In the genomic region with DNA sequence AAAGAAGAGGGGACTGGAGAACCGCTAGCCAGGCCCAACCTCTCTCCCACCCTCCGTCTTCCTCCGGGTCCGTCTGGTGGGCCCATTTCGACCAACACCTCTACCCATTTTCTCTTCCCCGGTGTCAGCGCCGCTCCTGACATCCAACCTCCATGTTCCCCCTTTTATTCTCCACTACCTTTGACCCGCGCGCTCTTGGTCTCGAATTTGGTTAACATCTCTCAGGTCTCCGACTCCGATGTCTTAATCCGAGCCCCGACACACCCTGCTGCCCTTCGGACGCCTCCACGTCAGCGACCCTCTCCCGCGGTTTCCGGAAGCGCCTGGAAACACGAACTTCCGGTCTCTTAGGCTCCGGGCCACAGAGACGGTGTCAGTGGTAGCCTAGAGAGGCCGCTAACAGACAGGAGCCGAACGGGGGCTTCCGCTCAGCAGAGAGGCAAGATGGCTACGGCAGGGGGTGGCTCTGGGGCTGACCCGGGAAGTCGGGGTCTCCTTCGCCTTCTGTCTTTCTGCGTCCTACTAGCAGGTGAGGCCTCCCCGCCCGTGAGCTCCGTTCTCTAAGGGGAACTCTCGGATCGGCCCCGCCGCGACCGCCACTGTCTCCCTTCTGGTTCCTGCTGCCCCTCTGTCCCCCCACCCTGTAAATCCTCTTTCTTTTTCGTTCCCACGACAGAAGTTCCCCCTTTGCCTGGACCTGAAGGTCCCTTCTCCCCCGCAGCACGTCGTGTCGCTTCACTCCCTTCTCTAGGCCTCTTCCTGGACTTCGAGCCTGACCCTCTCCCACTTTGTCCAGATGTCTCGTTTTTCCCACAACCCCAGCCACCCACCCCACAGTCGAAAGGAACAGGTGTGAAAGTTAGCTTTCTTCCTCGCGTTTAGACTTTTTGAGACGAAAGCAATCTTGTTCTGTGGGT, we compare ENCODE assay signal across 8 cellular contexts. TPM values are rescaled to one million over a fixed set of nuclear protein-coding genes. Genes with fewer than 3 reads are reported as not detected.
DNase-seq lines count a peak whose midpoint lies in the region; ATAC-seq, FAIRE-seq and TF ChIP-seq lines count a peak whose summit lies in the region.

A gene (minus strand): TSS at position 298 of the 917 bp plus-strand sequence. CDS start 80 bp downstream, at position 218.
A gene (plus strand): TSS at position 431 of the 917 bp plus-strand sequence. CDS start 14 bp downstream, at position 445.

- peaks cover 21 to 24% of the 10 kb centered on the region in 2 donors for H3K36me3 Mint-ChIP-seq in activated T-cell treated with anti-CD3 and anti-CD28 coated beads, Interleukin-2, amount 50 U/mL, for 72 hours (ENCODE audit: insufficient read depth in 2 of 2)

- intact Hi-C loops in esophagus muscularis mucosa (cut with DNase I), result loop anchor here (5.0 kb wide), 1 partner anchor 51 kb away; no protein-coding TSS in a partner anchor

- H3K4me1 ChIP-seq in esophagus muscularis mucosa, result peaks cover 26 to 54% (median 41%) of the 10 kb centered on the region in 4 donors

- H3K36me3 ChIP-seq in KOPT-K1 (ENCODE audit: insufficient read depth, low read length) (peaks cover 68% of the 10 kb centered on the region), esophagus muscularis mucosa (peaks cover 15 to 49% (median 43%) of the 10 kb centered on the region in 4 donors)

- peak within 1 kb of the TSS; percentile 96 to 97 for H3K4me3 Mint-ChIP-seq in activated T-cell treated with anti-CD3 and anti-CD28 coated beads, Interleukin-2, amount 50 U/mL, for 72 hours

- peak within 1 kb of the TSS; percentile 72 to 91 (median 87) for H3K4me3 ChIP-seq in esophagus muscularis mucosa

- H3K9me3 ChIP-seq in KOPT-K1 (ENCODE audit: insufficient read depth, low read length, poor library complexity, severe bottlenecking), result no peaks in the 10 kb centered on the region
- H3K9me3 ChIP-seq in esophagus muscularis mucosa, result no peaks in the 10 kb centered on the region

- FAIRE-seq in RCC 7860 (lab: Jason Lieb, UNC), result peak; percentile 67

- peak within 1 kb of the TSS; percentile 99 for H3K27ac Mint-ChIP-seq in activated T-cell treated with anti-CD3 and anti-CD28 coated beads, Interleukin-2, amount 50 U/mL, for 72 hours

- TF ChIP-seq POLR2A in esophagus muscularis mucosa (IDR thresholded peaks at IDR 0.05; ENCODE audit: low read depth), result peak; percentile 86

- TF ChIP-seq EP300 in esophagus muscularis mucosa (IDR thresholded peaks at IDR 0.05), result no peak

- peak; percentile 97 for DNase-seq in DMS53 (lab: John Stamatoyannopoulos, UW)
- peak; percentile 86 for DNase-seq in RCC 7860 (ENCODE audit: low spot score)
- DNase-seq in activated T-cell treated with anti-CD3 and anti-CD28 coated beads, Interleukin-2, amount 50 U/mL, for 72 hours, result peak; percentile 91 to 94
- peak; percentile 98 for DNase-seq in esophagus muscularis mucosa (ENCODE audit: extremely low spot score)
- peak; percentile 98 for DNase-seq in myocyte (ENCODE audit: low read depth)
- peak; percentile 79 to 87 for DNase-seq in stimulated activated CD8-positive, alpha-beta memory T cell treated with anti-CD3 and anti-CD28 coated beads, Interleukin-7, amount 100 ng/mL, for 48 hours (ENCODE audit: extremely low read depth in 1 of 2, low read depth in 1 of 2)

- H3K27me3 Mint-ChIP-seq in activated T-cell treated with anti-CD3 and anti-CD28 coated beads, Interleukin-2, amount 50 U/mL, for 72 hours (ENCODE audit: low read depth), result no peaks in the 10 kb centered on the region

- H3K4me1 Mint-ChIP-seq in activated T-cell treated with anti-CD3 and anti-CD28 coated beads, Interleukin-2, amount 50 U/mL, for 72 hours (ENCODE audit: low read depth), result peaks cover 45% of the 10 kb centered on the region

- H3K27me3 ChIP-seq in esophagus muscularis mucosa, result no peaks in the 10 kb centered on the region

- WGBS in esophagus muscularis mucosa, result under 1% methylated on average over 52 of the region's 58 CpGs

- peak in 1 of 3 experiments; percentile 18 for TF ChIP-seq CTCF in esophagus muscularis mucosa (IDR thresholded peaks at IDR 0.05)

- peak within 1 kb of the TSS; percentile 88 for H3K27ac ChIP-seq in KOPT-K1 (ENCODE audit: low read depth, low read length, poor library complexity, severe bottlenecking)
- H3K27ac ChIP-seq in esophagus muscularis mucosa (replicated peaks in 1 of 4), result peak within 1 kb of the TSS; percentile 81 to 93 (median 86)

- no peaks in the 10 kb centered on the region for H3K9me3 Mint-ChIP-seq in activated T-cell treated with anti-CD3 and anti-CD28 coated beads, Interleukin-2, amount 50 U/mL, for 72 hours

- peak; percentile 90 for ATAC-seq in GM21737 (IDR thresholded peaks at IDR 0.05; ENCODE audit: unreplicated experiment)
- ATAC-seq in activated T-cell treated with anti-CD3 and anti-CD28 coated beads, Interleukin-2, amount 50 U/mL, for 72 hours (replicated peaks in 1 of 2), result peak; percentile 100

RNA-seq across cellular contexts. Expression of the first gene that starts in this region (rescaled TPM):
- total RNA-seq in activated T-cell treated with anti-CD3 and anti-CD28 coated beads, Interleukin-2, amount 50 U/mL, for 72 hours, result 100 to 1,000 TPM; 198 to 201 TPM
- total RNA-seq in esophagus muscularis mucosa (100 to 1,000 TPM; 108 to 125 (median 116) TPM), myocyte (119 and 138 TPM in 2 replicates)
- polyA plus RNA-seq in myocyte (2012), result 137 TPM

RNA-seq across cellular contexts. Expression of the second gene that starts in this region (rescaled TPM):
- 10 to 100 TPM; 65.2 to 66.3 TPM for total RNA-seq in activated T-cell treated with anti-CD3 and anti-CD28 coated beads, Interleukin-2, amount 50 U/mL, for 72 hours
- total RNA-seq in esophagus muscularis mucosa (10 to 100 TPM; 45.6 to 59.7 (median 52.1) TPM), myocyte (80.3 and 90.1 TPM in 2 replicates)
- polyA plus RNA-seq in myocyte (2012), result 138 TPM

Comparison
In these comparisons a context has a peak if more than half of its experiments do, and no peak if none do; other contexts are left out.
1. Peak in every context shown above with its lines: DNase-seq, ATAC-seq, H3K4me3 ChIP-seq and H3K27ac ChIP-seq.